In the genomic region with DNA sequence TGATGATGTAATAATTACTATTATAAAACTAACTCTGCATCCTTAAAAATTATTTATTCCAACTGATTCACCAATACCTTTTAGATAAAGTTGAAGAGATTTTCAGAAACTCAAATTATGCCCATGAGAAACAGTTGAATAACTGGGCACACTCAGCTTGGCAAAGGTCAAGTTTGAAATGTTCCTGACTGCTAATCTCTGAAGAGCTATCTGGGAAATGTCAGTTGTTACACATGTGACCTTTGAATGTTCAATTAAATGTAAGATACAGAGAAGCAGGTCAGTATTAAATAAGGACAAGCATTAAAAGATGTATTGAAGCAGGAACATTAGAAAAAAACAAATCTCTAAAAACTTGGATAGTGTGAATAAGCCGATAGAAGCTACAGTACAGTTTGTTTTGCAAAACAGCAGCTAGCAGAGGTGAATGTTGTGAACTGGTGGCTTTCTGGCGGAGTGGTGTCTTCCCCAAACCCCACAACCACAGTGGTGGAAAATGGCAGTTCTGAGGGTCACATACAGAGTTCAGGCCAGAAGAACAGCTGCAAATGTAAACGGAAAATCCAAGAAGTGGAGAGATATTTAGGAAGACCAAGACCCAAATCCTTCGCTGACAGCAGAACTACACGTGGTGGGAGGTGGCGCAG, we compare ENCODE assay signal across 22 cellular contexts.
"Had no signal": no experiment of that assay in that cellular context is flagged by ENCODE, and none has a peak within 500 bp of the region (broad histone marks: within the 10 kb centered on the region; RNA-seq: fewer than 3 reads in every experiment).

No MANE protein-coding gene starts in this region.

- H3K4me1 ChIP-seq: lower lobe of right lung, psoas muscle, tibial nerve, vagina had no signal

- ATAC-seq: lower lobe of right lung; naive thymus-derived CD8-positive, alpha-beta T cell; psoas muscle; stimulated activated memory B cell treated with anti-CD40 and anti-IgM and Interleukin-4, amounts not matched to agents 10 μg/mL and 1 μg/mL and 100 μg/mL, for 72 hours; stimulated activated naive CD8-positive, alpha-beta T cell treated with anti-CD3 and anti-CD28 coated beads, Interleukin-15, amount 100 ng/mL, for 72 hours had no signal

- H3K4me2 ChIP-seq: hepatocyte, smooth muscle cell had no signal

- H3K79me2 ChIP-seq: hepatocyte had no signal

- DNase-seq: head of caudate nucleus; islet precursor cell; lower lobe of right lung; mammary epithelial cell; mesenchymal stem cell; naive thymus-derived CD8-positive, alpha-beta T cell; nucleus accumbens; posterior cingulate gyrus; psoas muscle; sigmoid colon; stimulated activated CD4-positive, alpha-beta T cell treated with anti-CD3 and anti-CD28 coated beads, Interleukin-1b, Interleukin-23, amount 100 ng/mL, for 48 hours; stimulated activated CD4-positive, alpha-beta T cell treated with anti-CD3 and anti-CD28 coated beads, Interleukin-2, amount 100 ng/mL, for 48 hours; stimulated activated CD4-positive, alpha-beta T cell treated with anti-CD3 and anti-CD28 coated beads, Interleukin-4, amount 100 ng/mL, for 4 hours; stimulated activated CD8-positive, alpha-beta memory T cell treated with anti-CD3 and anti-CD28 coated beads, Interleukin-4, amount 100 ng/mL, for 48 hours; stimulated activated naive CD4-positive, alpha-beta T cell treated with Interleukin-2 at 50 U/mL for 16 hours; stimulated activated naive CD8-positive, alpha-beta T cell treated with anti-CD3 and anti-CD28 coated beads, Interleukin-15, amount 100 ng/mL, for 72 hours; substantia nigra had no signal

- H3K36me3 ChIP-seq: lower lobe of right lung, sigmoid colon, tibial nerve, vagina had no signal

- H3K9me3 ChIP-seq: lower lobe of right lung, psoas muscle, sigmoid colon, tibial nerve, vagina had no signal

- H3K27ac ChIP-seq: hepatocyte, lower lobe of right lung, psoas muscle, sigmoid colon, tibial nerve, vagina had no signal

- H3K27me3 ChIP-seq: hepatocyte, sigmoid colon, tibial nerve, vagina had no signal

- H2AFZ ChIP-seq: hepatocyte had no signal

- H3K4me3 ChIP-seq: hepatocyte, lower lobe of right lung, psoas muscle, sigmoid colon, smooth muscle cell, tibial nerve, vagina had no signal
